16 cellular contexts compared by ENCODE assay signal in the genomic region with DNA sequence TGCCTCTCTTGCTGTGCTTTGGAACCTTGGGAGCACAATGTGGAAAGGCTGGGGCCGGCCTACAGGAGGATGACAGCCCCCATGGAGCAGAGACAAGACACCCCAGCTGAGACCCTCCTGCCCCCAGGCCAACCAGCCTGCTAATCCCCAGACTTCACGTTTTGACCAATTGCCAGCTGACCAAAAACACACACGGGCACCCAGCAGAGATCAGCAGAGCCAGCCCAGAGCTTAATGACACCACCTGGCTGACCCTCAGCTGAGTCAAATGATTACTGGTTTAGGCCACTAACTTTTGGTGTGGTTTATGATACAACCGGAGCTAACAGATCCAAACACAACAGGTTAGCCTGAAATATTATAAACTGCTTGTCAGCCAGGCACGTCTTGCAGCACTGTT.
A peak's percentile ranks its signal among the peaks of the same experiment; 100 is the strongest.
DNase-seq lines count a peak whose midpoint lies in the region; ATAC-seq and TF ChIP-seq lines count a peak whose summit lies in the region.
"Had no signal": no experiment of that assay in that cellular context is flagged by ENCODE, and none has a peak within 500 bp of the region (broad histone marks: within the 10 kb centered on the region; RNA-seq: fewer than 3 reads in every experiment).

No MANE protein-coding gene starts in this region.

- TF ChIP-seq CTCF in WTC11 (IDR thresholded peaks at IDR 0.05): no peak

- no peak overlapping the region for H2AK5ac ChIP-seq in neuronal stem cell (ENCODE audit: low read depth, low read length)

- ATAC-seq in GM18868 (IDR thresholded peaks at IDR 0.05; ENCODE audit: unreplicated experiment) (peak; percentile 66), HG02885 (IDR thresholded peaks at IDR 0.05; ENCODE audit: poor library complexity, unreplicated experiment) (peak; percentile 75), WTC11 (no peak), GM21515 (IDR thresholded peaks at IDR 0.05; ENCODE audit: unreplicated experiment) (no peak)

- H2AFZ ChIP-seq in neuronal stem cell (ENCODE audit: low read length): no peak overlapping the region
- H2AFZ ChIP-seq: GM23248 had no signal

- H3K4me3 ChIP-seq in neuronal stem cell (ENCODE audit: low read length in 2 of 2): no peak overlapping the region
- H3K4me3 ChIP-seq: GM23248 had no signal

- no peak overlapping the region for H2BK12ac ChIP-seq in neuronal stem cell (ENCODE audit: low read length)

- no peak overlapping the region for H2BK120ac ChIP-seq in neuronal stem cell (ENCODE audit: low read depth, low read length)

- H2BK15ac ChIP-seq in neuronal stem cell (ENCODE audit: low read length): no peak overlapping the region

- H3K4me3 Mint-ChIP-seq in WTC11: no peak overlapping the region
- H3K4me3 Mint-ChIP-seq: CD14-positive monocyte had no signal

- no peaks in the 10 kb centered on the region for H3K4me1 Mint-ChIP-seq in WTC11

- no peaks in the 10 kb centered on the region for H3K36me3 ChIP-seq in neuronal stem cell (replicated peaks in 1 of 2; ENCODE audit: control insufficient read depth in 2 of 2, insufficient read depth in 2 of 2, low read length in 2 of 2)

- no peak overlapping the region for H3K27ac ChIP-seq in neuronal stem cell (replicated peaks; ENCODE audit: low read length)
- H3K27ac ChIP-seq: GM23248 had no signal

- H3K27ac Mint-ChIP-seq in WTC11: peak overlapping the region; percentile 15; the same call in 1 of the 2 replicates
- H3K27ac Mint-ChIP-seq: CD14-positive monocyte had no signal

- no peaks in the 10 kb centered on the region for H3K9me3 ChIP-seq in neuronal stem cell (replicated peaks in 1 of 2; ENCODE audit: control insufficient read depth in 2 of 2, insufficient read depth in 1 of 2, low read depth in 1 of 2, low read length in 2 of 2)

- H3K23ac ChIP-seq in neuronal stem cell (ENCODE audit: low read depth, low read length, poor library complexity): no peak overlapping the region

- WGBS in neuronal stem cell (ENCODE audit: extremely low coverage in 2 of 2, insufficient read length in 2 of 2, insufficient replicate concordance in 1 of 2), 2 donors: no CpG with 5 or more reads among the region's 5 CpGs

- no peak overlapping the region for H3K4ac ChIP-seq in neuronal stem cell (ENCODE audit: low read length)

- H4K8ac ChIP-seq in neuronal stem cell (ENCODE audit: low read depth, low read length): no peak overlapping the region

- no peak overlapping the region for H3K4me2 ChIP-seq in neuronal stem cell (ENCODE audit: insufficient read depth, low read length, poor library complexity, severe bottlenecking)

- H3K79me1 ChIP-seq in neuronal stem cell (ENCODE audit: low read depth, low read length): no peaks in the 10 kb centered on the region

- H4K91ac ChIP-seq in neuronal stem cell (ENCODE audit: low read depth, low read length, poor library complexity): no peak overlapping the region

- no peak overlapping the region for H3K9ac ChIP-seq in neuronal stem cell (ENCODE audit: low read depth, low read length, poor library complexity)
- H3K9ac ChIP-seq: GM23248 had no signal

- H3K4me1 ChIP-seq in neuronal stem cell (ENCODE audit: control insufficient read depth in 2 of 2, insufficient read depth in 1 of 2, low read depth in 1 of 2, low read length in 2 of 2): no peaks in the 10 kb centered on the region

- H3K27me3 Mint-ChIP-seq in WTC11 (ENCODE audit: low read depth): no peaks in the 10 kb centered on the region

- H3K36me3 Mint-ChIP-seq in WTC11: no peaks in the 10 kb centered on the region
- H3K36me3 Mint-ChIP-seq: CD14-positive monocyte had no signal

- DNase-seq in WTC11 (ENCODE audit: low spot score): no peak
- DNase-seq in neuronal stem cell (ENCODE audit: low spot score): no peak
- DNase-seq in DMS153 (lab: John Stamatoyannopoulos, UW): no peak
- DNase-seq in activated CD4-positive, CD25-positive, alpha-beta regulatory T cell treated with anti-CD3 and anti-CD28 coated beads, Interleukin-2, amount 50 U/mL, for 72 hours: no peak
- DNase-seq: ACHN, AML-193, COR-L47, GM23248, NCI-H1930, NCI-H526 treated with DMSO at 0.1 percent for 48 hours, OCI-M1, SHP77 treated with DMSO at 0.1 percent for 48 hours had no signal

- no peak overlapping the region for H3K14ac ChIP-seq in neuronal stem cell (ENCODE audit: low read length)

- no peaks in the 10 kb centered on the region for H3K9me3 Mint-ChIP-seq in WTC11

- H2BK5ac ChIP-seq in neuronal stem cell (ENCODE audit: low read length): no peak overlapping the region

- no peaks in the 10 kb centered on the region for H3K27me3 ChIP-seq in neuronal stem cell (ENCODE audit: control insufficient read depth in 3 of 3, insufficient read depth in 3 of 3, low read depth in 1 of 3, low read length in 3 of 3)

- CTCF ChIA-PET in WTC11 (lab: Charles Lee): no interaction called here

- H3K18ac ChIP-seq in neuronal stem cell (ENCODE audit: low read length): peak overlapping the region; percentile 2

- POLR2A ChIA-PET in WTC11 (lab: Charles Lee): no interaction called here

TF ChIP-seq in WTC11, 78 proteins besides CTCF, POLR2A, EP300 and RAD21:
- TF ChIP-seq NFATC4 (CRISPR knock-in tag; IDR thresholded peaks at IDR 0.05) (no peak), ZNF219 (CRISPR knock-in tag; IDR thresholded peaks at IDR 0.05; ENCODE audit: borderline replicate concordance) (no peak), EMX1 (CRISPR knock-in tag; IDR thresholded peaks at IDR 0.05) (no peak), E2F1 (CRISPR knock-in tag; IDR thresholded peaks at IDR 0.05) (no peak), NR1H2 (CRISPR knock-in tag; IDR thresholded peaks at IDR 0.05) (no peak), MYBL2 (CRISPR knock-in tag; IDR thresholded peaks at IDR 0.05) (no peak), HMGA2 (CRISPR knock-in tag; IDR thresholded peaks at IDR 0.05) (no peak), ZNF281 (CRISPR knock-in tag; IDR thresholded peaks at IDR 0.05) (no peak), ZBTB43 (CRISPR knock-in tag; IDR thresholded peaks at IDR 0.05) (no peak), GABPB1 (CRISPR knock-in tag; IDR thresholded peaks at IDR 0.05) (no peak), ZNF138 (CRISPR knock-in tag; conservative IDR thresholded peaks at IDR 0.05) (no peak), RELA (CRISPR knock-in tag; IDR thresholded peaks at IDR 0.05; ENCODE audit: borderline replicate concordance) (no peak), GTF2I (CRISPR knock-in tag; conservative IDR thresholded peaks at IDR 0.05) (no peak), NFE2L1 (CRISPR knock-in tag; IDR thresholded peaks at IDR 0.05) (no peak), CBFB (CRISPR knock-in tag; IDR thresholded peaks at IDR 0.05; ENCODE audit: low read depth) (no peak)

Comparison
In these comparisons a context has a peak if more than half of its experiments do, and no peak if none do; other contexts are left out.
1. ATAC-seq: peak in GM18868 (single experiment) and HG02885 (single experiment); none in WTC11 (single experiment) and GM21515 (single experiment).